In genomic region chr5:43313854-43314457, GRCh38 we compare ENCODE assay signal across 1 cellular context.
TF ChIP-seq lines count a peak whose summit lies in the region.

No MANE protein-coding gene starts in this region.

TF ChIP-seq in GM12878, 131 proteins besides CTCF, POLR2A, EP300 and RAD21 (continued from another document):
- TF ChIP-seq, protein P1, sequence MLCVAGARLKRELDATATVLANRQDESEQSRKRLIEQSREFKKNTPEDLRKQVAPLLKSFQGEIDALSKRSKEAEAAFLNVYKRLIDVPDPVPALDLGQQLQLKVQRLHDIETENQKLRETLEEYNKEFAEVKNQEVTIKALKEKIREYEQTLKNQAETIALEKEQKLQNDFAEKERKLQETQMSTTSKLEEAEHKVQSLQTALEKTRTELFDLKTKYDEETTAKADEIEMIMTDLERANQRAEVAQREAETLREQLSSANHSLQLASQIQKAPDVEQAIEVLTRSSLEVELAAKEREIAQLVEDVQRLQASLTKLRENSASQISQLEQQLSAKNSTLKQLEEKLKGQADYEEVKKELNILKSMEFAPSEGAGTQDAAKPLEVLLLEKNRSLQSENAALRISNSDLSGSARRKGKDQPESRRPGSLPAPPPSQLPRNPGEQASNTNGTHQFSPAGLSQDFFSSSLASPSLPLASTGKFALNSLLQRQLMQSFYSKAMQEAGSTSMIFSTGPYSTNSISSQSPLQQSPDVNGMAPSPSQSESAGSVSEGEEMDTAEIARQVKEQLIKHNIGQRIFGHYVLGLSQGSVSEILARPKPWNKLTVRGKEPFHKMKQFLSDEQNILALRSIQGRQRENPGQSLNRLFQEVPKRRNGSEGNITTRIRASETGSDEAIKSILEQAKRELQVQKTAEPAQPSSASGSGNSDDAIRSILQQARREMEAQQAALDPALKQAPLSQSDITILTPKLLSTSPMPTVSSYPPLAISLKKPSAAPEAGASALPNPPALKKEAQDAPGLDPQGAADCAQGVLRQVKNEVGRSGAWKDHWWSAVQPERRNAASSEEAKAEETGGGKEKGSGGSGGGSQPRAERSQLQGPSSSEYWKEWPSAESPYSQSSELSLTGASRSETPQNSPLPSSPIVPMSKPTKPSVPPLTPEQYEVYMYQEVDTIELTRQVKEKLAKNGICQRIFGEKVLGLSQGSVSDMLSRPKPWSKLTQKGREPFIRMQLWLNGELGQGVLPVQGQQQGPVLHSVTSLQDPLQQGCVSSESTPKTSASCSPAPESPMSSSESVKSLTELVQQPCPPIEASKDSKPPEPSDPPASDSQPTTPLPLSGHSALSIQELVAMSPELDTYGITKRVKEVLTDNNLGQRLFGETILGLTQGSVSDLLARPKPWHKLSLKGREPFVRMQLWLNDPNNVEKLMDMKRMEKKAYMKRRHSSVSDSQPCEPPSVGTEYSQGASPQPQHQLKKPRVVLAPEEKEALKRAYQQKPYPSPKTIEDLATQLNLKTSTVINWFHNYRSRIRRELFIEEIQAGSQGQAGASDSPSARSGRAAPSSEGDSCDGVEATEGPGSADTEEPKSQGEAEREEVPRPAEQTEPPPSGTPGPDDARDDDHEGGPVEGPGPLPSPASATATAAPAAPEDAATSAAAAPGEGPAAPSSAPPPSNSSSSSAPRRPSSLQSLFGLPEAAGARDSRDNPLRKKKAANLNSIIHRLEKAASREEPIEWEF (IDR thresholded peaks at IDR 0.05; ENCODE audit: insufficient replicate concordance, low read depth, low read length) = no peak
- TF ChIP-seq BHLHE40 (IDR thresholded peaks at IDR 0.05; ENCODE audit: borderline replicate concordance in 1 of 2, low read depth in 2 of 2, low read length in 1 of 2) = no peak
- 0 out of 2 replicates have a peak, but pooled peaks have one; percentile 8 for TF ChIP-seq HDGF (IDR thresholded peaks at IDR 0.05)
- no peak for TF ChIP-seq STAT1 (conservative IDR thresholded peaks at IDR 0.05)
- TF ChIP-seq MXI1 (IDR thresholded peaks at IDR 0.05; ENCODE audit: low read depth, low read length) = no peak
- TF ChIP-seq RBBP5 (conservative IDR thresholded peaks at IDR 0.05) = no peak
- no peak for TF ChIP-seq TCF7 (IDR thresholded peaks at IDR 0.05; ENCODE audit: borderline replicate concordance)
- TF ChIP-seq, protein P2, sequence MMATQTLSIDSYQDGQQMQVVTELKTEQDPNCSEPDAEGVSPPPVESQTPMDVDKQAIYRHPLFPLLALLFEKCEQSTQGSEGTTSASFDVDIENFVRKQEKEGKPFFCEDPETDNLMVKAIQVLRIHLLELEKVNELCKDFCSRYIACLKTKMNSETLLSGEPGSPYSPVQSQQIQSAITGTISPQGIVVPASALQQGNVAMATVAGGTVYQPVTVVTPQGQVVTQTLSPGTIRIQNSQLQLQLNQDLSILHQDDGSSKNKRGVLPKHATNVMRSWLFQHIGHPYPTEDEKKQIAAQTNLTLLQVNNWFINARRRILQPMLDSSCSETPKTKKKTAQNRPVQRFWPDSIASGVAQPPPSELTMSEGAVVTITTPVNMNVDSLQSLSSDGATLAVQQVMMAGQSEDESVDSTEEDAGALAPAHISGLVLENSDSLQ (IDR thresholded peaks at IDR 0.05) = no peak
- TF ChIP-seq TARDBP (IDR thresholded peaks at IDR 0.05; ENCODE audit: borderline replicate concordance) = no peak
- no peak for TF ChIP-seq RELB (IDR thresholded peaks at IDR 0.05; ENCODE audit: low read depth)
- TF ChIP-seq MYC (IDR thresholded peaks at IDR 0.05; ENCODE audit: insufficient read depth, insufficient read length, insufficient replicate concordance, low read length, severe bottlenecking) = no peak
- no peak for TF ChIP-seq CREM (IDR thresholded peaks at IDR 0.05; ENCODE audit: low read depth)
- peak; percentile 70 for TF ChIP-seq MLLT1 (IDR thresholded peaks at IDR 0.05)
- TF ChIP-seq MYB (IDR thresholded peaks at IDR 0.05; ENCODE audit: borderline replicate concordance, low read depth, low read length) = no peak
- no peak for TF ChIP-seq ASH2L (IDR thresholded peaks at IDR 0.05; ENCODE audit: borderline replicate concordance, low read depth)
- TF ChIP-seq, protein P3, sequence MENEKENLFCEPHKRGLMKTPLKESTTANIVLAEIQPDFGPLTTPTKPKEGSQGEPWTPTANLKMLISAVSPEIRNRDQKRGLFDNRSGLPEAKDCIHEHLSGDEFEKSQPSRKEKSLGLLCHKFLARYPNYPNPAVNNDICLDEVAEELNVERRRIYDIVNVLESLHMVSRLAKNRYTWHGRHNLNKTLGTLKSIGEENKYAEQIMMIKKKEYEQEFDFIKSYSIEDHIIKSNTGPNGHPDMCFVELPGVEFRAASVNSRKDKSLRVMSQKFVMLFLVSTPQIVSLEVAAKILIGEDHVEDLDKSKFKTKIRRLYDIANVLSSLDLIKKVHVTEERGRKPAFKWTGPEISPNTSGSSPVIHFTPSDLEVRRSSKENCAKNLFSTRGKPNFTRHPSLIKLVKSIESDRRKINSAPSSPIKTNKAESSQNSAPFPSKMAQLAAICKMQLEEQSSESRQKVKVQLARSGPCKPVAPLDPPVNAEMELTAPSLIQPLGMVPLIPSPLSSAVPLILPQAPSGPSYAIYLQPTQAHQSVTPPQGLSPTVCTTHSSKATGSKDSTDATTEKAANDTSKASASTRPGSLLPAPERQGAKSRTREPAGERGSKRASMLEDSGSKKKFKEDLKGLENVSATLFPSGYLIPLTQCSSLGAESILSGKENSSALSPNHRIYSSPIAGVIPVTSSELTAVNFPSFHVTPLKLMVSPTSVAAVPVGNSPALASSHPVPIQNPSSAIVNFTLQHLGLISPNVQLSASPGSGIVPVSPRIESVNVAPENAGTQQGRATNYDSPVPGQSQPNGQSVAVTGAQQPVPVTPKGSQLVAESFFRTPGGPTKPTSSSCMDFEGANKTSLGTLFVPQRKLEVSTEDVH (IDR thresholded peaks at IDR 0.05; ENCODE audit: low read depth, partially characterized antibody) = peak; percentile 11
- TF ChIP-seq SIN3A (IDR thresholded peaks at IDR 0.05; ENCODE audit: low read depth, low read length) = no peak
- TF ChIP-seq IRF4 (IDR thresholded peaks at IDR 0.05; ENCODE audit: low read depth, low read length) = no peak
- TF ChIP-seq ZBED1 (IDR thresholded peaks at IDR 0.05; ENCODE audit: borderline replicate concordance) = no peak
- TF ChIP-seq KAT2A (conservative IDR thresholded peaks at IDR 0.05; ENCODE audit: control insufficient read depth, low read depth, low read length) = no peak
- no peak for TF ChIP-seq E2F4 (IDR thresholded peaks at IDR 0.05; ENCODE audit: low read depth, low read length)
- no peak for TF ChIP-seq POU2F2 (IDR thresholded peaks at IDR 0.05; ENCODE audit: borderline replicate concordance, low read depth, low read length)
- peak; percentile 9 for TF ChIP-seq SKIL (IDR thresholded peaks at IDR 0.05; ENCODE audit: low read depth, poor library complexity, severe bottlenecking)
- TF ChIP-seq MTA2 (IDR thresholded peaks at IDR 0.05; ENCODE audit: low read depth) = no peak
- TF ChIP-seq BMI1 (IDR thresholded peaks at IDR 0.05; ENCODE audit: borderline replicate concordance) = peak; percentile 100
- TF ChIP-seq SMARCA5 (IDR thresholded peaks at IDR 0.05) = no peak
- no peak for TF ChIP-seq HSF1 (IDR thresholded peaks at IDR 0.05; ENCODE audit: low read depth, low read length)
- TF ChIP-seq, protein P4, sequence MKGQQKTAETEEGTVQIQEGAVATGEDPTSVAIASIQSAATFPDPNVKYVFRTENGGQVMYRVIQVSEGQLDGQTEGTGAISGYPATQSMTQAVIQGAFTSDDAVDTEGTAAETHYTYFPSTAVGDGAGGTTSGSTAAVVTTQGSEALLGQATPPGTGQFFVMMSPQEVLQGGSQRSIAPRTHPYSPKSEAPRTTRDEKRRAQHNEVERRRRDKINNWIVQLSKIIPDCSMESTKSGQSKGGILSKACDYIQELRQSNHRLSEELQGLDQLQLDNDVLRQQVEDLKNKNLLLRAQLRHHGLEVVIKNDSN (IDR thresholded peaks at IDR 0.05; ENCODE audit: borderline replicate concordance, extremely low read length, insufficient read depth, low read depth, low read length) = no peak
